ENCODE assay signal across 27 cellular contexts in genomic region chrX:1147641-1148515, GRCh38.
"Had no signal": no experiment of that assay in that cellular context is flagged by ENCODE, and none has a peak within 500 bp of the region (broad histone marks: within the 10 kb centered on the region; RNA-seq: fewer than 3 reads in every experiment).

No MANE protein-coding gene starts in this region.

- DNase-seq: activated CD4-positive, alpha-beta T cell treated with anti-CD3 and anti-CD28 coated beads, Interleukin-2, amount 10 ng/mL, durations not matched to agents 7 days and 5 days; activated CD8-positive, alpha-beta T cell treated with anti-CD3 and anti-CD28 coated beads for 36 hours; activated naive CD4-positive, alpha-beta T cell; activated T-cell treated with anti-CD3 and anti-CD28 coated beads, Interleukin-2, amount 50 U/mL, for 4 hours; brain microvascular endothelial cell; caudate nucleus; effector memory CD4-positive, alpha-beta T cell; esophagus squamous epithelium; islet precursor cell; left cardiac atrium; lower lobe of right lung; mesendoderm; mucosa of descending colon; stimulated activated CD4-positive, alpha-beta T cell treated with anti-CD3 and anti-CD28 coated beads, Interleukin-1b, Interleukin-23, amount 100 ng/mL, for 48 hours; stimulated activated naive CD8-positive, alpha-beta T cell treated with anti-CD3 and anti-CD28 coated beads, Interleukin-15, amount 100 ng/mL, for 72 hours; T1000 had no signal

- H3K4me1 Mint-ChIP-seq: activated CD4-positive, alpha-beta T cell treated with anti-CD3 and anti-CD28 coated beads, Interleukin-2, amount 10 ng/mL, durations not matched to agents 7 days and 5 days; stimulated activated effector memory CD8-positive, alpha-beta T cell treated with anti-CD3 and anti-CD28 coated beads, Interleukin-12 subunit alpha, Interleukin-12 subunit beta, amount 100 ng/mL, for 72 hours; stimulated activated naive CD8-positive, alpha-beta T cell treated with anti-CD3 and anti-CD28 coated beads, Interleukin-15, amount 100 ng/mL, for 72 hours had no signal

- H3K9me3 Mint-ChIP-seq: activated CD4-positive, alpha-beta T cell treated with anti-CD3 and anti-CD28 coated beads, Interleukin-2, amount 10 ng/mL, durations not matched to agents 7 days and 5 days; activated CD8-positive, alpha-beta T cell treated with anti-CD3 and anti-CD28 coated beads for 36 hours; activated T-cell treated with anti-CD3 and anti-CD28 coated beads, Interleukin-2, amount 50 U/mL, for 4 hours; activated T-helper 2 cell treated with anti-CD3 and anti-CD28 coated beads, Interferon-gamma antibody, Interleukin-2, Interleukin-4, amounts not matched to agents 10 μg/mL and 5 μg/mL and 100 μg/mL, durations not matched to agents 14 hours and 24 hours and 36 hours; dendritic cell treated with granulocyte-macrophage colony-stimulating factor and Interleukin-4, amounts not matched to agents 40 ng/mL and 50 ng/mL, for 4 days; stimulated activated naive CD8-positive, alpha-beta T cell treated with anti-CD3 and anti-CD28 coated beads, Interleukin-15, amount 100 ng/mL, for 72 hours; T-helper 1 cell treated with Interleukin-12 subunit alpha and Interleukin-12 subunit beta and Interleukin-4 antibody, amounts not matched to agents 30 μg/mL and 1 μg/mL, for 36 hours had no signal

- H3K36me3 Mint-ChIP-seq: activated naive CD8-positive, alpha-beta T cell; stimulated activated effector memory CD8-positive, alpha-beta T cell treated with anti-CD3 and anti-CD28 coated beads, Interleukin-12 subunit alpha, Interleukin-12 subunit beta, amount 100 ng/mL, for 72 hours had no signal

- H3K9me3 ChIP-seq: adrenal gland, ascending aorta, esophagus squamous epithelium, heart left ventricle, lower lobe of right lung, mucosa of descending colon, right atrium auricular region, tibial artery had no signal

- H3K36me3 ChIP-seq: adrenal gland, ascending aorta, brain microvascular endothelial cell, esophagus squamous epithelium, gastroesophageal sphincter, heart left ventricle, lower lobe of right lung, right atrium auricular region, tibial artery had no signal

- ATAC-seq: activated CD8-positive, alpha-beta T cell treated with anti-CD3 and anti-CD28 coated beads for 36 hours; activated T-cell treated with anti-CD3 and anti-CD28 coated beads, Interleukin-2, amount 50 U/mL, for 4 hours; gastroesophageal sphincter; heart left ventricle; left cardiac atrium; lower lobe of right lung; mucosa of descending colon; stimulated activated effector memory CD8-positive, alpha-beta T cell treated with anti-CD3 and anti-CD28 coated beads, Interleukin-12 subunit alpha, Interleukin-12 subunit beta, amount 100 ng/mL, for 72 hours; stimulated activated naive CD8-positive, alpha-beta T cell treated with anti-CD3 and anti-CD28 coated beads, Interleukin-15, amount 100 ng/mL, for 72 hours had no signal

- H3K27me3 Mint-ChIP-seq: activated CD4-positive, alpha-beta T cell treated with anti-CD3 and anti-CD28 coated beads, Interleukin-2, amount 10 ng/mL, durations not matched to agents 7 days and 5 days; activated CD8-positive, alpha-beta T cell treated with anti-CD3 and anti-CD28 coated beads for 36 hours had no signal

- H3K4me3 Mint-ChIP-seq: activated CD4-positive, alpha-beta T cell treated with anti-CD3 and anti-CD28 coated beads, Interleukin-2, amount 10 ng/mL, durations not matched to agents 7 days and 5 days; activated CD8-positive, alpha-beta T cell treated with anti-CD3 and anti-CD28 coated beads for 36 hours; activated naive CD8-positive, alpha-beta T cell; activated T-cell treated with anti-CD3 and anti-CD28 coated beads, Interleukin-2, amount 50 U/mL, for 4 hours; dendritic cell treated with granulocyte-macrophage colony-stimulating factor and Interleukin-4, amounts not matched to agents 40 ng/mL and 50 ng/mL, for 4 days; stimulated activated effector memory CD8-positive, alpha-beta T cell treated with anti-CD3 and anti-CD28 coated beads, Interleukin-12 subunit alpha, Interleukin-12 subunit beta, amount 100 ng/mL, for 72 hours; stimulated activated naive CD8-positive, alpha-beta T cell treated with anti-CD3 and anti-CD28 coated beads, Interleukin-15, amount 100 ng/mL, for 72 hours; T-helper 1 cell treated with Interleukin-12 subunit alpha and Interleukin-12 subunit beta and Interleukin-4 antibody, amounts not matched to agents 30 μg/mL and 1 μg/mL, for 36 hours had no signal

- H3K4me1 ChIP-seq: adrenal gland, ascending aorta, esophagus squamous epithelium, gastroesophageal sphincter, heart left ventricle, lower lobe of right lung, right atrium auricular region, tibial artery had no signal

- H3K27me3 ChIP-seq: ascending aorta, brain microvascular endothelial cell, right atrium auricular region had no signal

- H3K27ac Mint-ChIP-seq: activated CD4-positive, alpha-beta T cell treated with anti-CD3 and anti-CD28 coated beads, Interleukin-2, amount 10 ng/mL, durations not matched to agents 7 days and 5 days; activated CD8-positive, alpha-beta T cell treated with anti-CD3 and anti-CD28 coated beads for 36 hours; activated naive CD8-positive, alpha-beta T cell; activated T-helper 2 cell treated with anti-CD3 and anti-CD28 coated beads, Interferon-gamma antibody, Interleukin-2, Interleukin-4, amounts not matched to agents 10 μg/mL and 5 μg/mL and 100 μg/mL, durations not matched to agents 14 hours and 24 hours and 36 hours; dendritic cell treated with granulocyte-macrophage colony-stimulating factor and Interleukin-4, amounts not matched to agents 40 ng/mL and 50 ng/mL, for 4 days; stimulated activated effector memory CD8-positive, alpha-beta T cell treated with anti-CD3 and anti-CD28 coated beads, Interleukin-12 subunit alpha, Interleukin-12 subunit beta, amount 100 ng/mL, for 72 hours; stimulated activated naive CD8-positive, alpha-beta T cell treated with anti-CD3 and anti-CD28 coated beads, Interleukin-15, amount 100 ng/mL, for 72 hours; T-helper 1 cell treated with Interleukin-12 subunit alpha and Interleukin-12 subunit beta and Interleukin-4 antibody, amounts not matched to agents 30 μg/mL and 1 μg/mL, for 36 hours had no signal

- H3K27ac ChIP-seq: adrenal gland, ascending aorta, brain microvascular endothelial cell, esophagus squamous epithelium, gastroesophageal sphincter, heart left ventricle, lower lobe of right lung, right atrium auricular region, tibial artery had no signal

- H3K4me3 ChIP-seq: adrenal gland, ascending aorta, esophagus squamous epithelium, gastroesophageal sphincter, heart left ventricle, lower lobe of right lung, mucosa of descending colon, right atrium auricular region, tibial artery had no signal
